ENCODE assay signal across 9 cellular contexts in genomic region chr14:22520235-22520634, GRCh38.
DNase-seq lines count a peak whose midpoint lies in the region; ATAC-seq, FAIRE-seq and TF ChIP-seq lines count a peak whose summit lies in the region.
"Had no signal": no experiment of that assay in that cellular context is flagged by ENCODE, and none has a peak within 500 bp of the region (broad histone marks: within the 10 kb centered on the region; RNA-seq: fewer than 3 reads in every experiment).

No MANE protein-coding gene starts in this region.

- TF ChIP-seq CTCF in GM12865 (IDR thresholded peaks at IDR 0.05; ENCODE audit: insufficient read depth, low read depth, low read length, missing control alignments) (no peak), colonic mucosa (IDR thresholded peaks at IDR 0.05) (no peak)

- no peak for FAIRE-seq in RCC 7860 (lab: Jason Lieb, UNC)

- no peaks in the 10 kb centered on the region for H3K9me3 ChIP-seq in colonic mucosa

- H3K4me1 ChIP-seq in colonic mucosa, result no peaks in the 10 kb centered on the region

- no peaks in the 10 kb centered on the region for H3K36me3 ChIP-seq in colonic mucosa

- ATAC-seq in HG02870 (IDR thresholded peaks at IDR 0.05; ENCODE audit: unreplicated experiment), result no peak
- no peak for ATAC-seq in GM19452 (IDR thresholded peaks at IDR 0.05; ENCODE audit: unreplicated experiment)

- intact Hi-C loops in colonic mucosa (cut with DNase I), result no loop called here

- H3K9ac ChIP-seq in colonic mucosa (ENCODE audit: low read depth in 2 of 2, low read length in 2 of 2), result no peak overlapping the region

- no peaks in the 10 kb centered on the region for H3K27me3 ChIP-seq in colonic mucosa

- H3K27ac ChIP-seq in colonic mucosa (peak overlapping the region; percentile 21), substantia nigra (ENCODE audit: low read depth, low read length, poor library complexity, severe bottlenecking) (no peak overlapping the region)

- H3K4me3 ChIP-seq in GM12865 (ENCODE audit: low read depth, low read length) (peak overlapping the region; percentile 7; the same call in 1 of the 2 replicates), colonic mucosa (no peak overlapping the region)

- DNase-seq in GM12865 (ENCODE audit: low read depth), result no peak
- DNase-seq in RCC 7860 (ENCODE audit: low spot score), result peak; percentile 22
- no peak for DNase-seq in colonic mucosa
- peak; percentile 73 for DNase-seq in renal cortical epithelial cell (ENCODE audit: low read depth)
- DNase-seq in NCI-H2081 treated with DMSO at 0.1 percent for 48 hours (lab: John Stamatoyannopoulos, UW), result no peak
- DNase-seq in substantia nigra (lab: John Stamatoyannopoulos, UW), result no peak
- DNase-seq: nephron progenitor cell had no signal

Comparison
In these comparisons a context has a peak if more than half of its experiments do, and no peak if none do; other contexts are left out.
1. DNase-seq: peak in RCC 7860 (single experiment) and renal cortical epithelial cell (single experiment); none in GM12865 (single experiment), colonic mucosa (single experiment), NCI-H2081 treated with DMSO at 0.1 percent for 48 hours (single experiment) and substantia nigra (0 of 49).